2 cellular contexts compared by ENCODE assay signal in genomic region chrX:102832661-102833060, GRCh38.
TF ChIP-seq lines count a peak whose summit lies in the region.

No MANE protein-coding gene starts in this region.

TF ChIP-seq in HepG2, 621 proteins besides CTCF, POLR2A, EP300 and RAD21 (continued from another document):
- TF ChIP-seq BATF2 (CRISPR knock-in tag; IDR thresholded peaks at IDR 0.05) (no peak), HIVEP1 (CRISPR knock-in tag; IDR thresholded peaks at IDR 0.05) (no peak), MLLT10 (CRISPR knock-in tag; IDR thresholded peaks at IDR 0.05) (no peak), ZMYM4 (CRISPR knock-in tag; IDR thresholded peaks at IDR 0.05) (no peak), ZFP36 (IDR thresholded peaks at IDR 0.05; ENCODE audit: borderline replicate concordance, low read depth, low read length, partially characterized antibody) (no peak)

TF ChIP-seq in SK-N-SH treated with all-trans-retinoic acid at 6 μM for 48 hours, 23 proteins besides CTCF, POLR2A, EP300 and RAD21 (continued from another document):
- no peak for TF ChIP-seq PATZ1 (CRISPR knock-in tag; IDR thresholded peaks at IDR 0.05; ENCODE audit: borderline replicate concordance)
- no peak for TF ChIP-seq GLIS3 (CRISPR knock-in tag; IDR thresholded peaks at IDR 0.05)
- no peak for TF ChIP-seq TOX (CRISPR knock-in tag; IDR thresholded peaks at IDR 0.05; ENCODE audit: borderline replicate concordance)
- no peak for TF ChIP-seq ZC3H10 (CRISPR knock-in tag; IDR thresholded peaks at IDR 0.05)
